Comparison of ENCODE assay signal across 8 cellular contexts in genomic region chr17:42680331-42680808, GRCh38. TPM values are rescaled to one million over a fixed set of nuclear protein-coding genes. Genes with fewer than 3 reads are reported as not detected.
DNase-seq lines count a peak whose midpoint lies in the region; ATAC-seq, FAIRE-seq and TF ChIP-seq lines count a peak whose summit lies in the region.

No MANE protein-coding gene starts in this region.

- peak overlapping the region; percentile 87 to 99; a peak in 2 of 4 replicates for H3K27ac ChIP-seq in SK-N-SH (ENCODE audit: low read depth in 2 of 2, low read length in 1 of 2)
- 0 out of 2 replicates have a peak overlapping the region, but pooled peaks have one; percentile 40 for H3K27ac ChIP-seq in SK-N-MC
- no peak overlapping the region for H3K27ac ChIP-seq in iPS-18a (ENCODE audit: low read length)
- peak overlapping the region; percentile 96 for H3K27ac ChIP-seq in substantia nigra (ENCODE audit: low read depth, low read length, poor library complexity, severe bottlenecking)
- peak overlapping the region in 1 of 2 donors; percentile 89 for H3K27ac ChIP-seq in small intestine (ENCODE audit: low read depth in 1 of 2, low read length in 1 of 2)

- peaks cover 10 to 45% of the 10 kb centered on the region in 2 experiments for H3K4me1 ChIP-seq in SK-N-SH (ENCODE audit: control insufficient read depth in 1 of 2, insufficient read depth in 2 of 2, low read depth in 1 of 2, low read length in 1 of 2)
- peaks cover 37% of the 10 kb centered on the region for H3K4me1 ChIP-seq in iPS-18a (ENCODE audit: control insufficient read depth, low read depth, low read length)
- H3K4me1 ChIP-seq in small intestine (ENCODE audit: control insufficient read depth in 2 of 2, insufficient read depth in 1 of 2, low read depth in 1 of 2, low read length in 1 of 2), result peaks cover 2 to 20% of the 10 kb centered on the region in 2 donors

- no peak for TF ChIP-seq CTCF in SK-N-SH (IDR thresholded peaks at IDR 0.05)

- H3K27me3 ChIP-seq in SK-N-SH (ENCODE audit: insufficient read depth), result no peaks in the 10 kb centered on the region
- peaks cover 43% of the 10 kb centered on the region for H3K27me3 ChIP-seq in iPS-18a (ENCODE audit: control insufficient read depth, insufficient read depth, low read length)
- H3K27me3 ChIP-seq in small intestine (ENCODE audit: control insufficient read depth in 2 of 2, insufficient read depth in 2 of 2, low read length in 2 of 2), result peaks cover 0 to 2% of the 10 kb centered on the region in 2 donors

- TF ChIP-seq RAD21 in SK-N-SH (IDR thresholded peaks at IDR 0.05; ENCODE audit: low read length), result no peak

- H3K4me3 ChIP-seq in SK-N-SH (ENCODE audit: low read depth in 2 of 2, low read length in 1 of 2) (no peak overlapping the region), SK-N-MC (no peak overlapping the region), iPS-18a (ENCODE audit: low read length) (peak overlapping the region; percentile 43), small intestine (ENCODE audit: low read depth in 1 of 2, low read length in 2 of 2) (no peak overlapping the region)

- peaks cover 6% of the 10 kb centered on the region for H4K20me1 ChIP-seq in SK-N-SH (ENCODE audit: insufficient read depth)

- peaks cover 17% of the 10 kb centered on the region for H3K79me2 ChIP-seq in SK-N-SH (ENCODE audit: insufficient read depth)

- H3K9me2 ChIP-seq in SK-N-SH, result no peaks in the 10 kb centered on the region

- CTCF ChIA-PET in SK-N-SH (lab: Yijun Ruan, JAX), result interaction anchor here (0.8 to 8.9 kb wide), 26 partner anchors 9 to 112 kb away, joined by 3 to 221 read pairs (median 5); partner anchors contain the start of genes MLX, PSMC3IP, RETREG3 and TUBG1

- TF ChIP-seq EP300 in SK-N-SH (IDR thresholded peaks at IDR 0.05; ENCODE audit: borderline replicate concordance in 1 of 2, low read depth in 1 of 2, low read length in 1 of 2), result no peak

- DNase-seq in SK-N-SH, result no peak
- no peak for DNase-seq in SK-N-MC (ENCODE audit: low read depth, low spot score)
- peak in 2 of 49 donors; percentile 45 to 54 for DNase-seq in substantia nigra (lab: John Stamatoyannopoulos, UW)
- DNase-seq in NCI-H1105 treated with DMSO at 0.1 percent for 48 hours (lab: John Stamatoyannopoulos, UW), result no peak
- no peak for DNase-seq in small intestine

- POLR2A ChIA-PET in SK-N-SH (lab: Yijun Ruan, JAX), result interaction anchor here (0.6 to 6.0 kb wide), 6 partner anchors 13 to 103 kb away, joined by 3 to 63 read pairs (median 4); partner anchors contain the start of genes PSMC3IP, RETREG3 and TUBG1

- H2AFZ ChIP-seq in SK-N-SH (ENCODE audit: low read depth), result 0 out of 2 replicates have a peak overlapping the region, but pooled peaks have one; percentile 84

- H3K4me2 ChIP-seq in SK-N-SH, result peak overlapping the region; percentile 90; the same call in 1 of the 2 replicates

- peaks cover 33% of the 10 kb centered on the region for H3F3A ChIP-seq in SK-N-SH (replicated peaks; ENCODE audit: insufficient read depth)

- H3K36me3 ChIP-seq in SK-N-SH (replicated peaks in 1 of 2; ENCODE audit: control insufficient read depth in 1 of 2, insufficient read depth in 2 of 2, low read length in 1 of 2), result peaks cover 0 to 6% of the 10 kb centered on the region in 2 experiments
- no peaks in the 10 kb centered on the region; the same call in 1 of the 2 replicates for H3K36me3 ChIP-seq in SK-N-MC (ENCODE audit: insufficient read depth, low read length)
- peaks cover 2% of the 10 kb centered on the region for H3K36me3 ChIP-seq in iPS-18a (ENCODE audit: control insufficient read depth, low read depth, low read length)
- H3K36me3 ChIP-seq in small intestine (ENCODE audit: control insufficient read depth in 2 of 2, insufficient read depth in 2 of 2, low read length in 2 of 2), result no peaks in the 10 kb centered on the region

- no peaks in the 10 kb centered on the region for H3K9me3 ChIP-seq in SK-N-SH
- no peaks in the 10 kb centered on the region for H3K9me3 ChIP-seq in SK-N-MC (ENCODE audit: low read depth, low read length)
- no peaks in the 10 kb centered on the region for H3K9me3 ChIP-seq in iPS-18a (ENCODE audit: control insufficient read depth, low read depth, low read length)
- peaks cover 1% of the 10 kb centered on the region for H3K9me3 ChIP-seq in small intestine (ENCODE audit: control insufficient read depth, low read depth)

- 92% methylated on average over 19 of the region's 20 CpGs for WGBS in SK-N-SH (ENCODE audit: low lambda C conversion rate)
- WGBS in small intestine, 3 donors, result 58 to 80% (median 80%) methylated on average over 20 of the region's 20 CpGs

- no peak for FAIRE-seq in small intestine (lab: Jason Lieb, UNC)

- ATAC-seq in SK-N-SH treated with all-trans-retinoic acid at 6 μM for 48 hours, result no peak
- ATAC-seq in HG03354 (IDR thresholded peaks at IDR 0.05; ENCODE audit: poor library complexity, severe bottlenecking, unreplicated experiment), result no peak

- H3K9ac ChIP-seq in SK-N-SH, result no peak overlapping the region
- H3K9ac ChIP-seq in SK-N-MC (ENCODE audit: insufficient read length), result no peak overlapping the region
- no peak overlapping the region for H3K9ac ChIP-seq in iPS-18a (ENCODE audit: low read length)

TF ChIP-seq in SK-N-SH, 30 proteins besides CTCF, POLR2A, EP300 and RAD21:
- TF ChIP-seq GABPA (IDR thresholded peaks at IDR 0.05; ENCODE audit: low read depth), result no peak
- TF ChIP-seq MXI1 (IDR thresholded peaks at IDR 0.05; ENCODE audit: low read depth, low read length), result no peak
- no peak for TF ChIP-seq SMC3 (IDR thresholded peaks at IDR 0.05; ENCODE audit: low read depth, low read length)

TF ChIP-seq in SK-N-SH treated with all-trans-retinoic acid at 6 μM for 48 hours, 23 proteins besides CTCF, POLR2A, EP300 and RAD21:
- no peak for TF ChIP-seq OSR1 (CRISPR knock-in tag; IDR thresholded peaks at IDR 0.05)
- no peak for TF ChIP-seq ZNF8 (CRISPR knock-in tag; IDR thresholded peaks at IDR 0.05)
- TF ChIP-seq ZC3H10 (CRISPR knock-in tag; IDR thresholded peaks at IDR 0.05), result no peak
- no peak for TF ChIP-seq CSDC2 (CRISPR knock-in tag; IDR thresholded peaks at IDR 0.05)
- TF ChIP-seq ZNF70 (CRISPR knock-in tag; IDR thresholded peaks at IDR 0.05), result no peak
- no peak for TF ChIP-seq TOX (CRISPR knock-in tag; IDR thresholded peaks at IDR 0.05; ENCODE audit: borderline replicate concordance)
- TF ChIP-seq SNAI2 (CRISPR knock-in tag; IDR thresholded peaks at IDR 0.05), result no peak
- no peak for TF ChIP-seq POU6F1 (CRISPR knock-in tag; IDR thresholded peaks at IDR 0.05; ENCODE audit: borderline replicate concordance, low read depth)
- TF ChIP-seq BACH2 (CRISPR knock-in tag; IDR thresholded peaks at IDR 0.05; ENCODE audit: borderline replicate concordance), result no peak
- no peak for TF ChIP-seq PATZ1 (CRISPR knock-in tag; IDR thresholded peaks at IDR 0.05; ENCODE audit: borderline replicate concordance)
- TF ChIP-seq ARNTL (CRISPR knock-in tag; IDR thresholded peaks at IDR 0.05; ENCODE audit: borderline replicate concordance, low read depth), result no peak
- no peak for TF ChIP-seq ZFP3 (CRISPR knock-in tag; IDR thresholded peaks at IDR 0.05)

RNA-seq across cellular contexts. Expression of gene CCR10, which starts 1.3 kb away (rescaled TPM):
- polyA plus RNA-seq in SK-N-SH (2012; rRNA removed) (2.2 and 3.1 TPM in 2 replicates), small intestine (1 to 10 TPM in 2 of 3 donors, not detected in 1; 1.1 to 4.6 TPM)
- polyA plus RNA-seq in SK-N-SH (2012; cell fraction: cytosol; rRNA removed), result 1.2 and 1.7 TPM in 2 replicates
- 11.5 and 25.8 TPM in 2 replicates for polyA plus RNA-seq in SK-N-SH (2012; cell fraction: nucleus; rRNA removed)

RNA-seq across cellular contexts. Expression of gene CNTNAP1, which starts 2.0 kb away (rescaled TPM):
- polyA plus RNA-seq in SK-N-SH (2012; rRNA removed) (74.3 and 92.7 TPM in 2 replicates), small intestine (1 to 10 TPM in 1 of 3 donors, under 1 TPM in 1, not detected in 1; 0.54 to 2.7 TPM)
- 31.9 and 45.9 TPM in 2 replicates for polyA plus RNA-seq in SK-N-SH (2012; cell fraction: cytosol; rRNA removed)
- polyA plus RNA-seq in SK-N-SH (2012; cell fraction: nucleus; rRNA removed), result 213 and 214 TPM in 2 replicates

RNA-seq across cellular contexts. Expression of gene PLEKHH3, which starts 3.6 kb away (rescaled TPM):
- polyA plus RNA-seq in SK-N-SH (2012; rRNA removed) (9.8 and 12.8 TPM in 2 replicates), small intestine (10 to 100 TPM in 2 of 3 donors, 1 to 10 TPM in 1; 2.2 to 13.4 (median 10.3) TPM)
- polyA plus RNA-seq in SK-N-SH (2012; cell fraction: cytosol; rRNA removed), result 5.9 and 8.6 TPM in 2 replicates
- polyA plus RNA-seq in SK-N-SH (2012; cell fraction: nucleus; rRNA removed), result 22.9 and 29.8 TPM in 2 replicates

RNA-seq across cellular contexts. Expression of gene TUBG2, which starts 21.3 kb away (rescaled TPM):
- 27.6 and 33.9 TPM in 2 replicates for polyA plus RNA-seq in SK-N-SH (2012; rRNA removed)
- 14.4 and 21.3 TPM in 2 replicates for polyA plus RNA-seq in SK-N-SH (2012; cell fraction: cytosol; rRNA removed)
- 210 and 236 TPM in 2 replicates for polyA plus RNA-seq in SK-N-SH (2012; cell fraction: nucleus; rRNA removed)
- polyA plus RNA-seq in small intestine, result 1 to 10 TPM; 1.3 to 6.6 (median 3.2) TPM

Comparison
In these comparisons a context has a peak if more than half of its experiments do, and no peak if none do; other contexts are left out.
1. RNA of gene CNTNAP1, which starts 2.0 kb away (polyA plus RNA-seq): 31.9 to 214 TPM in SK-N-SH; 0.54 to 2.7 TPM in small intestine; every median in the first group is over 4 times any median in the second.